In the genomic region with DNA sequence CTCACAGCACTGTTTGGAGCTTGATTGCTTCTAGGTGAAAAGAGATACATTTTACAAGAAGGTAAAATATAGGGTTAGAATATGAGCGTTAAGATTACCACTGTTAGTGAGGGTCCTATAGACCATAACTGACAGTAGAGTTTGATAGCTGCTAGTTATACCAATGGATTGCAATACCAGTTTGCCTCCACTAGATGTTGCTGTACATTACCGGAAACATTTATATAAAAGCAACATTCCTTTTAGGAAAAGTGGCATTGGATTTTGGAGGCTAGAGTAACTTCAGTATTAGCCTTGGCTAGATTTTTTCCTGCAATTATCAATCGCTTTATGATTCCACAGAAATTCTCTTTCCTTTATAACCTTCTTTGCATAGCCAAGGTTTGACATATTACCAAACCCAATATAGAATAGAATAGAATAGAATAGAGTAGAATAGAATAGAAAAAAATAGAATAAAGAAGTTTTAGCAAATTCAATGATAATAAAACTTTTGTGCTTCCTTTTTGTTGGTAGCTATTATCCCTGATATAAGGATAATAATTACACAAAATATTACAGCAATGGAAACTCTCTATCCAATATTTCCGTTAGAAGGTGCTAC, we compare ENCODE assay signal across 8 cellular contexts.
DNase-seq lines count a peak whose midpoint lies in the region; ATAC-seq and TF ChIP-seq lines count a peak whose summit lies in the region.

No MANE protein-coding gene starts in this region.

- H3K36me3 ChIP-seq in DOHH2 (ENCODE audit: control insufficient read depth, low read length), result no peaks in the 10 kb centered on the region
- H3K36me3 ChIP-seq in prostate gland, result no peaks in the 10 kb centered on the region

- peaks cover 4% of the 10 kb centered on the region; the same call in 1 of the 2 replicates for H3K9me3 ChIP-seq in DOHH2 (ENCODE audit: control insufficient read depth, insufficient read depth, low read length)
- H3K9me3 ChIP-seq in prostate gland, result no peaks in the 10 kb centered on the region

- ATAC-seq in GM18873 (IDR thresholded peaks at IDR 0.05; ENCODE audit: low FRiP score, unreplicated experiment) (no peak), HG03521 (IDR thresholded peaks at IDR 0.05; ENCODE audit: unreplicated experiment) (no peak)

- no peaks in the 10 kb centered on the region for H3K27me3 ChIP-seq in DOHH2 (ENCODE audit: control insufficient read depth, low read length)
- H3K27me3 ChIP-seq in prostate gland (replicated peaks; ENCODE audit: insufficient read depth), result no peaks in the 10 kb centered on the region

- intact Hi-C loops in prostate gland (cut with DNase I), result no loop called here

- H3K27ac ChIP-seq in DOHH2 (ENCODE audit: low read depth, low read length) (no peak overlapping the region), prostate gland (no peak overlapping the region)

- no peaks in the 10 kb centered on the region for H3F3A ChIP-seq in DOHH2 (ENCODE audit: control insufficient read depth, insufficient read depth)

- H3K4me2 ChIP-seq in DOHH2 (ENCODE audit: low read length), result no peak overlapping the region

- H3K4me3 ChIP-seq in DOHH2 (ENCODE audit: low read length), result no peak overlapping the region
- H3K4me3 ChIP-seq in prostate gland, result no peak overlapping the region

- DNase-seq in HEK293T (ENCODE audit: extremely low spot score), result peak; percentile 12
- DNase-seq in NCI-H446 treated with DMSO at 0.1 percent for 48 hours (lab: John Stamatoyannopoulos, UW), result peak; percentile 22
- peak; percentile 60 for DNase-seq in dermis blood vessel endothelial cell
- no peak for DNase-seq in prostate gland (ENCODE audit: low spot score)
- DNase-seq in HK-2 (ENCODE audit: unreplicated experiment), result no peak

- CTCF ChIA-PET in HEK293T (lab: Yijun Ruan, JAX), result interaction anchor here (0.5 to 0.9 kb wide), 4 partner anchors 11 to 487 kb away, joined by 3 to 4 read pairs (median 4); no protein-coding TSS in a partner anchor

- 73% methylated on average over 4 of the region's 4 CpGs for WGBS in prostate gland

- POLR2A ChIA-PET in HEK293T (lab: Yijun Ruan, JAX), result no interaction called here

- TF ChIP-seq CTCF in DOHH2 (IDR thresholded peaks at IDR 0.05; ENCODE audit: low read depth, low read length, poor library complexity, severe bottlenecking) (peak; percentile 72), prostate gland (IDR thresholded peaks at IDR 0.05) (peak in 3 of 4 experiments; percentile 46 to 56 (median 48))

- no peaks in the 10 kb centered on the region for H3K79me2 ChIP-seq in DOHH2 (ENCODE audit: control insufficient read depth, low read length)

- no peak for TF ChIP-seq POLR2A in prostate gland (IDR thresholded peaks at IDR 0.05)

- H3K9me2 ChIP-seq in DOHH2 (replicated peaks; ENCODE audit: control insufficient read depth, low read length), result no peaks in the 10 kb centered on the region

- no peaks in the 10 kb centered on the region for H4K20me1 ChIP-seq in DOHH2 (ENCODE audit: control insufficient read depth, insufficient read depth, low read depth, low read length)

- H3K4me1 ChIP-seq in DOHH2 (ENCODE audit: control insufficient read depth, low read length) (no peaks in the 10 kb centered on the region), prostate gland (replicated peaks) (no peaks in the 10 kb centered on the region)

TF ChIP-seq in HEK293T, 16 proteins besides CTCF, POLR2A, EP300 and RAD21:
- TF ChIP-seq ARNT (IDR thresholded peaks at IDR 0.05), result no peak
- no peak for TF ChIP-seq ZNF384 (IDR thresholded peaks at IDR 0.05)
- TF ChIP-seq, protein P1, sequence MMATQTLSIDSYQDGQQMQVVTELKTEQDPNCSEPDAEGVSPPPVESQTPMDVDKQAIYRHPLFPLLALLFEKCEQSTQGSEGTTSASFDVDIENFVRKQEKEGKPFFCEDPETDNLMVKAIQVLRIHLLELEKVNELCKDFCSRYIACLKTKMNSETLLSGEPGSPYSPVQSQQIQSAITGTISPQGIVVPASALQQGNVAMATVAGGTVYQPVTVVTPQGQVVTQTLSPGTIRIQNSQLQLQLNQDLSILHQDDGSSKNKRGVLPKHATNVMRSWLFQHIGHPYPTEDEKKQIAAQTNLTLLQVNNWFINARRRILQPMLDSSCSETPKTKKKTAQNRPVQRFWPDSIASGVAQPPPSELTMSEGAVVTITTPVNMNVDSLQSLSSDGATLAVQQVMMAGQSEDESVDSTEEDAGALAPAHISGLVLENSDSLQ (IDR thresholded peaks at IDR 0.05), result no peak
TF ChIP-seq in HEK293T: peak in this region for 0.

Comparison
In these comparisons a context has a peak if more than half of its experiments do, and no peak if none do; other contexts are left out.
1. DNase-seq: peak in HEK293T (single experiment), NCI-H446 treated with DMSO at 0.1 percent for 48 hours (single experiment) and dermis blood vessel endothelial cell (single experiment); none in prostate gland (single experiment) and HK-2 (single experiment).